In genomic region chr6:122153530-122153929, GRCh38 we compare ENCODE assay signal across 16 cellular contexts.
"Had no signal": no experiment of that assay in that cellular context is flagged by ENCODE, and none has a peak within 500 bp of the region (broad histone marks: within the 10 kb centered on the region; RNA-seq: fewer than 3 reads in every experiment).

No MANE protein-coding gene starts in this region.

- H3K4me1 ChIP-seq: adrenal gland, stomach, testis, upper lobe of right lung had no signal

- H3K4me3 ChIP-seq: adrenal gland, lower lobe of right lung, stomach, testis, upper lobe of right lung had no signal

- H3K27ac ChIP-seq: adrenal gland, lower lobe of right lung, stomach, testis, upper lobe of right lung had no signal

- H3K9me3 ChIP-seq: adrenal gland, lower lobe of right lung, stomach, testis, upper lobe of right lung had no signal

- H3K9me3 Mint-ChIP-seq: activated naive CD4-positive, alpha-beta T cell treated with anti-CD3 and anti-CD28 coated beads, Interleukin-2, amount 50 U/mL, for 24 hours had no signal

- ATAC-seq: lower lobe of right lung, upper lobe of right lung had no signal

- H3K27me3 ChIP-seq: adrenal gland, stomach, testis, upper lobe of right lung had no signal

- H3K4me3 Mint-ChIP-seq: activated naive CD4-positive, alpha-beta T cell treated with anti-CD3 and anti-CD28 coated beads, Interleukin-2, amount 50 U/mL, for 24 hours had no signal

- DNase-seq: activated CD4-positive, alpha-beta T cell treated with anti-CD3 and anti-CD28 coated beads, Interleukin-2, amount 50 U/mL, for 4 hours; activated CD4-positive, CD25-positive, alpha-beta regulatory T cell treated with anti-CD3 and anti-CD28 coated beads, Interleukin-2, amount 50 U/mL, for 72 hours; activated effector memory CD4-positive, alpha-beta T cell treated with Interleukin-2 at 50 U/mL for 16 hours; adrenal gland; caudate nucleus; foreskin melanocyte; lower lobe of right lung; midbrain; stimulated activated CD4-positive, alpha-beta T cell treated with anti-CD3 and anti-CD28 coated beads, Interleukin-12 subunit alpha, Interleukin-12 subunit beta, amount 100 ng/mL, for 4 hours; stimulated activated CD4-positive, alpha-beta T cell treated with anti-CD3 and anti-CD28 coated beads, Interleukin-2, amount 100 ng/mL, for 24 hours; stomach; T-helper 1 cell; T1000; testis; upper lobe of right lung had no signal

- H3K4me1 Mint-ChIP-seq: activated naive CD4-positive, alpha-beta T cell treated with anti-CD3 and anti-CD28 coated beads, Interleukin-2, amount 50 U/mL, for 24 hours had no signal

- H3K27ac Mint-ChIP-seq: activated naive CD4-positive, alpha-beta T cell treated with anti-CD3 and anti-CD28 coated beads, Interleukin-2, amount 50 U/mL, for 24 hours had no signal

- H3K36me3 ChIP-seq: adrenal gland, lower lobe of right lung, stomach, upper lobe of right lung had no signal

- H3K36me3 Mint-ChIP-seq: activated naive CD4-positive, alpha-beta T cell treated with anti-CD3 and anti-CD28 coated beads, Interleukin-2, amount 50 U/mL, for 24 hours had no signal
